Comparison of ENCODE assay signal across 8 cellular contexts in genomic region chr18:32093523-32093922, GRCh38. TPM values are rescaled to one million over a fixed set of nuclear protein-coding genes. Genes with fewer than 3 reads are reported as not detected.
DNase-seq lines count a peak whose midpoint lies in the region; ATAC-seq and TF ChIP-seq lines count a peak whose summit lies in the region.

No MANE protein-coding gene starts in this region.

- peak overlapping the region; percentile 49; the same call in 1 of the 2 replicates for H3K27ac ChIP-seq in SK-N-MC
- H3K27ac ChIP-seq in esophagus squamous epithelium: peak overlapping the region; percentile 99 to 100 (median 100)

- peak overlapping the region; percentile 84 for H3K4me3 ChIP-seq in SK-N-MC
- H3K4me3 ChIP-seq in esophagus squamous epithelium: peak overlapping the region; percentile 75 to 96 (median 83)

- H3K36me3 ChIP-seq in SK-N-MC (ENCODE audit: insufficient read depth, low read length): peaks cover 37% of the 10 kb centered on the region
- peaks cover 0 to 19% (median 0%) of the 10 kb centered on the region in 3 donors for H3K36me3 ChIP-seq in esophagus squamous epithelium

- no peaks in the 10 kb centered on the region for H3K9me3 ChIP-seq in SK-N-MC (ENCODE audit: low read depth, low read length)
- no peaks in the 10 kb centered on the region for H3K9me3 ChIP-seq in esophagus squamous epithelium

- peak overlapping the region; percentile 90 for H3K9ac ChIP-seq in SK-N-MC (ENCODE audit: insufficient read length)

- no peak for TF ChIP-seq POLR2A in esophagus squamous epithelium (IDR thresholded peaks at IDR 0.05)

- peak overlapping the region; percentile 96 for H3K4me3 Mint-ChIP-seq in stimulated activated naive CD8-positive, alpha-beta T cell treated with anti-CD3 and anti-CD28 coated beads, Interleukin-15, Interleukin-2, amounts not matched to agents 100 ng/mL and 50 ng/mL, for 24 hours

- WGBS in esophagus squamous epithelium, 2 donors: 4 to 8% methylated on average over 7 of the region's 7 CpGs

- peaks cover 5 to 58% (median 20%) of the 10 kb centered on the region in 3 donors for H3K4me1 ChIP-seq in esophagus squamous epithelium

- no peaks in the 10 kb centered on the region for H3K9me3 Mint-ChIP-seq in stimulated activated naive CD8-positive, alpha-beta T cell treated with anti-CD3 and anti-CD28 coated beads, Interleukin-15, Interleukin-2, amounts not matched to agents 100 ng/mL and 50 ng/mL, for 24 hours

- peaks cover 48% of the 10 kb centered on the region for H3K4me1 Mint-ChIP-seq in stimulated activated naive CD8-positive, alpha-beta T cell treated with anti-CD3 and anti-CD28 coated beads, Interleukin-15, Interleukin-2, amounts not matched to agents 100 ng/mL and 50 ng/mL, for 24 hours (ENCODE audit: low read depth)

- no peaks in the 10 kb centered on the region for H3K27me3 ChIP-seq in esophagus squamous epithelium

- intact Hi-C loops in esophagus squamous epithelium (cut with DNase I): loop anchor here (5.0 to 10.0 kb wide), 2 partner anchors 76 to 149 kb away; partner anchors contain the start of genes RNF125 and TRAPPC8

- H3K27ac Mint-ChIP-seq in stimulated activated naive CD8-positive, alpha-beta T cell treated with anti-CD3 and anti-CD28 coated beads, Interleukin-15, Interleukin-2, amounts not matched to agents 100 ng/mL and 50 ng/mL, for 24 hours: peak overlapping the region; percentile 91

- ATAC-seq in stimulated activated naive CD8-positive, alpha-beta T cell treated with anti-CD3 and anti-CD28 coated beads, Interleukin-15, Interleukin-2, amounts not matched to agents 100 U/mL and 50 U/mL, for 24 hours: no peak
- ATAC-seq in HG03108 (IDR thresholded peaks at IDR 0.05; ENCODE audit: unreplicated experiment) (no peak), GM18519 (IDR thresholded peaks at IDR 0.05; ENCODE audit: low FRiP score, unreplicated experiment) (no peak)

- H3K27me3 Mint-ChIP-seq in stimulated activated naive CD8-positive, alpha-beta T cell treated with anti-CD3 and anti-CD28 coated beads, Interleukin-15, Interleukin-2, amounts not matched to agents 100 ng/mL and 50 ng/mL, for 24 hours: no peaks in the 10 kb centered on the region

- no peak for TF ChIP-seq CTCF in esophagus squamous epithelium (IDR thresholded peaks at IDR 0.05)

- H3K36me3 Mint-ChIP-seq in stimulated activated naive CD8-positive, alpha-beta T cell treated with anti-CD3 and anti-CD28 coated beads, Interleukin-15, Interleukin-2, amounts not matched to agents 100 ng/mL and 50 ng/mL, for 24 hours (ENCODE audit: low read depth): peaks cover 45% of the 10 kb centered on the region

- DNase-seq in stimulated activated naive CD8-positive, alpha-beta T cell treated with anti-CD3 and anti-CD28 coated beads, Interleukin-15, Interleukin-2, amounts not matched to agents 100 U/mL and 50 U/mL, for 24 hours: no peak
- DNase-seq in SK-N-MC (ENCODE audit: low read depth, low spot score): no peak
- DNase-seq in esophagus squamous epithelium (lab: John Stamatoyannopoulos, UW): no peak
- DNase-seq in renal cortical epithelial cell (ENCODE audit: low read depth): peak; percentile 2
- DNase-seq in GM19240 (ENCODE audit: insufficient read length, low spot score): no peak

RNA-seq across cellular contexts. Expression of gene RNF138, which starts 1.8 kb away (rescaled TPM):
- 10 to 100 TPM; 13.2 to 28.6 (median 15.4) TPM for total RNA-seq in esophagus squamous epithelium
- 15.3 and 18.3 TPM in 2 replicates for total RNA-seq in renal cortical epithelial cell
